Comparison of ENCODE assay signal across 18 cellular contexts in genomic region chr17:17527534-17527933, GRCh38. TPM values are rescaled to one million over a fixed set of nuclear protein-coding genes. Genes with fewer than 3 reads are reported as not detected.
DNase-seq lines count a peak whose midpoint lies in the region; ATAC-seq, FAIRE-seq and TF ChIP-seq lines count a peak whose summit lies in the region.
"Had no signal": no experiment of that assay in that cellular context is flagged by ENCODE, and none has a peak within 500 bp of the region (broad histone marks: within the 10 kb centered on the region; RNA-seq: fewer than 3 reads in every experiment).

No MANE protein-coding gene starts in this region.

- TF ChIP-seq CTCF in Caco-2 (IDR thresholded peaks at IDR 0.05; ENCODE audit: insufficient read depth in 1 of 2, low read depth in 1 of 2, low read length in 1 of 2, severe bottlenecking in 1 of 2, unreplicated experiment in 1 of 2) (no peak), heart right ventricle (IDR thresholded peaks at IDR 0.05) (no peak), lower lobe of right lung (IDR thresholded peaks at IDR 0.05) (no peak), foreskin keratinocyte (conservative IDR thresholded peaks at IDR 0.05) (no peak), kidney (IDR thresholded peaks at IDR 0.05; ENCODE audit: borderline replicate concordance, extremely low read depth, insufficient read depth) (no peak)

- H3K4me1 ChIP-seq in Caco-2, result no peaks in the 10 kb centered on the region
- peaks cover 0 to 41% (median 28%) of the 10 kb centered on the region in 9 donors for H3K4me1 ChIP-seq in heart right ventricle
- H3K4me1 ChIP-seq in lower lobe of right lung, result peaks cover 12% of the 10 kb centered on the region
- H3K4me1 ChIP-seq in skeletal muscle tissue (ENCODE audit: control insufficient read depth in 3 of 3, insufficient read depth in 3 of 3, low read length in 3 of 3), result peaks cover 29 to 41% (median 36%) of the 10 kb centered on the region in 3 donors
- H3K4me1 ChIP-seq in foreskin keratinocyte, result no peaks in the 10 kb centered on the region
- H3K4me1 ChIP-seq in kidney (ENCODE audit: control insufficient read depth in 1 of 2, insufficient read depth in 1 of 2, low read depth in 1 of 2, low read length in 2 of 2), result peaks cover 0 to 4% of the 10 kb centered on the region in 2 donors

- peak overlapping the region; percentile 35 for H3K27ac Mint-ChIP-seq in Caco-2 (ENCODE audit: unreplicated experiment)

- H3K4me3 Mint-ChIP-seq in Caco-2 (ENCODE audit: unreplicated experiment), result no peak overlapping the region

- no peaks in the 10 kb centered on the region for H3K27me3 Mint-ChIP-seq in Caco-2 (ENCODE audit: insufficient read depth, unreplicated experiment)

- POLR2A ChIA-PET in Caco-2 (lab: Charles Lee), result no interaction called here

- DNase-seq in Caco-2, result no peak
- DNase-seq in heart right ventricle, result no peak
- DNase-seq in lower lobe of right lung, result no peak
- no peak for DNase-seq in foreskin keratinocyte
- no peak for DNase-seq in stimulated activated CD4-positive, alpha-beta T cell treated with anti-CD3 and anti-CD28 coated beads, Interleukin-4, amount 100 ng/mL, for 4 hours
- DNase-seq in kidney, result no peak
- DNase-seq: C1 segment of cervical spinal cord, DMS 273 treated with DMSO at 0.1 percent for 48 hours, GDM1, KG1, NCI-H2081 treated with DMSO at 0.1 percent for 48 hours, NCI-H510A, NCI-H774 had no signal

- intact Hi-C loops in Caco-2 (cut with micrococcal nuclease; ENCODE audit: unreplicated experiment), result no loop called here
- intact Hi-C loops in heart right ventricle (cut with DNase I), result loop anchor here in 1 of 10 donors (2.0 to 5.0 kb wide), 2 partner anchors 23 to 40 kb away; no protein-coding TSS in a partner anchor
- intact Hi-C loops in lower lobe of right lung (cut with DNase I), result no loop called here
- intact Hi-C loops in kidney (cut with DNase I), result no loop called here

- no peaks in the 10 kb centered on the region for H3K36me3 Mint-ChIP-seq in Caco-2 (ENCODE audit: insufficient read depth, unreplicated experiment)

- peak overlapping the region in 9 of 10 donors; percentile 47 to 84 (median 70) for H3K27ac ChIP-seq in heart right ventricle
- H3K27ac ChIP-seq in lower lobe of right lung, result no peak overlapping the region
- peak overlapping the region; percentile 86 for H3K27ac ChIP-seq in skeletal muscle tissue (ENCODE audit: low read depth, low read length)
- no peak overlapping the region for H3K27ac ChIP-seq in foreskin keratinocyte
- no peak overlapping the region for H3K27ac ChIP-seq in kidney (ENCODE audit: low read depth in 2 of 2, low read length in 2 of 2)
- H3K27ac ChIP-seq: A549 had no signal

- H3K9me3 ChIP-seq in Caco-2 (no peaks in the 10 kb centered on the region; the same call in 1 of the 2 replicates), heart right ventricle (peaks cover 0 to 4% (median 0%) of the 10 kb centered on the region in 11 donors), lower lobe of right lung (no peaks in the 10 kb centered on the region), skeletal muscle tissue (ENCODE audit: control insufficient read depth in 3 of 3, low read length in 3 of 3) (peaks cover 0 to 2% (median 0%) of the 10 kb centered on the region in 3 donors), kidney (ENCODE audit: control insufficient read depth in 1 of 2, low read length in 2 of 2) (no peaks in the 10 kb centered on the region)
- H3K9me3 ChIP-seq: A549 had no signal

- no peak for FAIRE-seq in kidney (lab: Jason Lieb, UNC)
- FAIRE-seq: A549, GM12891, GM18507, H1 had no signal

- WGBS in heart right ventricle, 2 donors, result 81 to 85% methylated on average over 11 of the region's 11 CpGs

- H3K9me3 Mint-ChIP-seq in Caco-2 (ENCODE audit: unreplicated experiment), result no peaks in the 10 kb centered on the region

- no peaks in the 10 kb centered on the region for H3K36me3 ChIP-seq in Caco-2 (ENCODE audit: control insufficient read depth, insufficient read depth, low read length)
- no peaks in the 10 kb centered on the region for H3K36me3 ChIP-seq in heart right ventricle
- H3K36me3 ChIP-seq in lower lobe of right lung, result no peaks in the 10 kb centered on the region
- no peaks in the 10 kb centered on the region for H3K36me3 ChIP-seq in skeletal muscle tissue (ENCODE audit: control insufficient read depth in 3 of 3, insufficient read depth in 3 of 3, low read length in 3 of 3)
- no peaks in the 10 kb centered on the region for H3K36me3 ChIP-seq in kidney (ENCODE audit: control insufficient read depth in 1 of 2, insufficient read depth in 2 of 2, low read length in 2 of 2)

- H3K4me1 Mint-ChIP-seq in Caco-2 (ENCODE audit: low read depth, unreplicated experiment), result peaks cover 8% of the 10 kb centered on the region

- H3K9ac ChIP-seq in skeletal muscle tissue (ENCODE audit: low read depth in 1 of 3, low read length in 3 of 3) (peak overlapping the region; percentile 38 to 76 (median 54)), kidney (ENCODE audit: low read length in 2 of 2) (no peak overlapping the region)

- BruUV-seq in Caco-2 (replicated peaks; lab: Mats Ljungman, UMichigan), result no TSS peak

- H3K27me3 ChIP-seq in Caco-2 (replicated peaks; ENCODE audit: control insufficient read depth, insufficient read depth, low read length) (no peaks in the 10 kb centered on the region), heart right ventricle (no peaks in the 10 kb centered on the region), lower lobe of right lung (ENCODE audit: low read depth) (no peaks in the 10 kb centered on the region), skeletal muscle tissue (ENCODE audit: control insufficient read depth in 3 of 3, insufficient read depth in 3 of 3, low read length in 3 of 3) (no peaks in the 10 kb centered on the region), foreskin keratinocyte (no peaks in the 10 kb centered on the region)

- no peak overlapping the region for H3K4me3 ChIP-seq in Caco-2 (ENCODE audit: low read depth, low read length)
- H3K4me3 ChIP-seq in heart right ventricle, result no peak overlapping the region
- H3K4me3 ChIP-seq in lower lobe of right lung, result no peak overlapping the region
- H3K4me3 ChIP-seq in skeletal muscle tissue (ENCODE audit: low read length in 3 of 3), result peak overlapping the region in 1 of 3 donors; percentile 17
- H3K4me3 ChIP-seq in kidney (ENCODE audit: low read length in 2 of 2), result no peak overlapping the region
- H3K4me3 ChIP-seq: A549 had no signal

- peak in 7 of 8 donors; percentile 17 to 44 (median 37) for ATAC-seq in heart right ventricle
- ATAC-seq in lower lobe of right lung, result peak; percentile 62 to 72
- no peak for ATAC-seq in foreskin keratinocyte
- ATAC-seq: A549 had no signal

- CTCF ChIA-PET in Caco-2 (lab: Charles Lee), result no interaction called here

RNA-seq across cellular contexts. Expression of gene RASD1, which starts 31.3 kb away (rescaled TPM):
- total RNA-seq in Caco-2 (2022) (11.0 and 14.8 TPM in 2 replicates), heart right ventricle (10 to 100 TPM in 4 of 10 donors, 1 to 10 TPM in 6; 2.2 to 67.7 (median 6.8) TPM), lower lobe of right lung (24.6 TPM), skeletal muscle tissue (4.2 TPM), foreskin keratinocyte (0.10 and 0.11 TPM in 2 replicates), kidney (147 TPM)
- polyA plus RNA-seq in heart right ventricle (10 to 100 TPM; 26.3 to 85.8 TPM), foreskin keratinocyte (0.07 and 0.08 TPM in 2 replicates), kidney (ENCODE audit: insufficient read depth, low read depth, low replicate concordance) (103 TPM)

RNA-seq across cellular contexts. Expression of gene MED9, which starts 50.7 kb away (rescaled TPM):
- total RNA-seq in Caco-2 (2022) (24.9 and 26.6 TPM in 2 replicates), heart right ventricle (10 to 100 TPM; 31.4 to 42.0 (median 35.2) TPM), lower lobe of right lung (14.5 TPM), skeletal muscle tissue (12.5 TPM), foreskin keratinocyte (11.2 and 12.1 TPM in 2 replicates), kidney (20.8 TPM)
- polyA plus RNA-seq in heart right ventricle (10 to 100 TPM; 32.6 to 33.8 TPM), foreskin keratinocyte (9.3 and 9.7 TPM in 2 replicates), kidney (ENCODE audit: insufficient read depth, low read depth, low replicate concordance) (24.5 TPM)

Comparison
In these comparisons a context has a peak if more than half of its experiments do, and no peak if none do; other contexts are left out.
1. H3K27ac ChIP-seq: peak in heart right ventricle (9 of 10) and skeletal muscle tissue (single experiment); none in lower lobe of right lung (single experiment), foreskin keratinocyte (single experiment) and kidney (0 of 2).
2. H3K9ac ChIP-seq: peak in skeletal muscle tissue (3 of 3); none in kidney (0 of 2).